26 cellular contexts compared by ENCODE assay signal in genomic region chr20:39424923-39425678, GRCh38.
A peak's percentile ranks its signal among the peaks of the same experiment; 100 is the strongest.
DNase-seq lines count a peak whose midpoint lies in the region; FAIRE-seq and TF ChIP-seq lines count a peak whose summit lies in the region.
"Had no signal": no experiment of that assay in that cellular context is flagged by ENCODE, and none has a peak within 500 bp of the region (broad histone marks: within the 10 kb centered on the region; RNA-seq: fewer than 3 reads in every experiment).

No MANE protein-coding gene starts in this region.

- no peaks in the 10 kb centered on the region for H3K4me1 ChIP-seq in HEK293 (ENCODE audit: control insufficient read depth, insufficient read depth, low read length)
- H3K4me1 ChIP-seq: BE2C, BLaER1 had no signal

- no peaks in the 10 kb centered on the region for H3K36me3 ChIP-seq in HEK293 (ENCODE audit: control insufficient read depth in 2 of 2, insufficient read depth in 1 of 2, low read length in 2 of 2)
- H3K36me3 ChIP-seq: BE2C, BLaER1 had no signal

- CTCF ChIA-PET in HEK293 (lab: Yijun Ruan, JAX) = no interaction called here

- no peaks in the 10 kb centered on the region for H3K9me3 ChIP-seq in HEK293 (ENCODE audit: control insufficient read depth, insufficient read depth, low read depth, low read length)
- H3K9me3 ChIP-seq: BE2C, BLaER1 had no signal

- no peak overlapping the region for H3K27ac ChIP-seq in HEK293 (ENCODE audit: extremely low read depth, low read depth, low read length)
- H3K27ac ChIP-seq: BLaER1 had no signal

- DNase-seq in HTR-8/SVneo (ENCODE audit: insufficient read length, low spot score) = no peak
- peak; percentile 28 for DNase-seq in fibroblast of mammary gland (ENCODE audit: low read depth)
- DNase-seq in frontal cortex (ENCODE audit: low spot score in 2 of 2) = no peak
- no peak for DNase-seq in H4 (ENCODE audit: low spot score)
- DNase-seq in NCI-H69 (lab: John Stamatoyannopoulos, UW) = no peak
- DNase-seq: 8988T; ACHN; BE2C; C1 segment of cervical spinal cord; CD4-positive, alpha-beta memory T cell; CD4-positive, CD25-positive, alpha-beta regulatory T cell; CD8-positive, alpha-beta memory T cell; COR-L47; DMS 273 treated with DMSO at 0.1 percent for 48 hours; DMS153; DMS53; DMS79; DND-41; EL; GDM1 had no signal

- H3K4me3 ChIP-seq in HEK293 (ENCODE audit: low read depth, low read length) = no peak overlapping the region
- H3K4me3 ChIP-seq in fibroblast of mammary gland (ENCODE audit: control insufficient read depth, low read depth, low read length) = no peak overlapping the region
- H3K4me3 ChIP-seq: BLaER1, GM12878 had no signal

- POLR2A ChIA-PET in HEK293 (lab: Yijun Ruan, JAX) = no interaction called here

- FAIRE-seq in HTR-8/SVneo (lab: Jason Lieb, UNC) = peak; percentile 67
- no peak for FAIRE-seq in frontal cortex (lab: Jason Lieb, UNC)
- FAIRE-seq: A204.1, GM12878, GM12892, GM18507 had no signal

- no peak for TF ChIP-seq CTCF in HEK293 (tag by site-specific recombination; IDR thresholded peaks at IDR 0.05)
- no peak for TF ChIP-seq CTCF in fibroblast of mammary gland (conservative IDR thresholded peaks at IDR 0.05; ENCODE audit: control insufficient read depth, insufficient read depth, low read depth, low read length)

TF ChIP-seq in HEK293, 187 proteins besides CTCF, POLR2A, EP300 and RAD21 (continues in another document):
- TF ChIP-seq, protein P1, sequence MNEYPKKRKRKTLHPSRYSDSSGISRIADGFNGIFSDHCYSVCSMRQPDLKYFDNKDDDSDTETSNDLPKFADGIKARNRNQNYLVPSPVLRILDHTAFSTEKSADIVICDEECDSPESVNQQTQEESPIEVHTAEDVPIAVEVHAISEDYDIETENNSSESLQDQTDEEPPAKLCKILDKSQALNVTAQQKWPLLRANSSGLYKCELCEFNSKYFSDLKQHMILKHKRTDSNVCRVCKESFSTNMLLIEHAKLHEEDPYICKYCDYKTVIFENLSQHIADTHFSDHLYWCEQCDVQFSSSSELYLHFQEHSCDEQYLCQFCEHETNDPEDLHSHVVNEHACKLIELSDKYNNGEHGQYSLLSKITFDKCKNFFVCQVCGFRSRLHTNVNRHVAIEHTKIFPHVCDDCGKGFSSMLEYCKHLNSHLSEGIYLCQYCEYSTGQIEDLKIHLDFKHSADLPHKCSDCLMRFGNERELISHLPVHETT (tag by site-specific recombination; IDR thresholded peaks at IDR 0.05) = no peak
- TF ChIP-seq ZNF416 (tag by site-specific recombination; IDR thresholded peaks at IDR 0.05) (no peak), ZNF704 (tag by site-specific recombination; IDR thresholded peaks at IDR 0.05) (no peak), ZNF24 (tag by site-specific recombination; IDR thresholded peaks at IDR 0.05) (no peak), ZBTB20 (tag by site-specific recombination; IDR thresholded peaks at IDR 0.05) (no peak), ELK4 (IDR thresholded peaks at IDR 0.05; ENCODE audit: borderline replicate concordance, low read depth, low read length) (no peak), OVOL3 (tag by site-specific recombination; IDR thresholded peaks at IDR 0.05) (no peak), GLIS1 (tag by site-specific recombination; IDR thresholded peaks at IDR 0.05) (peak; percentile 58; the same call in 1 of the 2 replicates), ZNF404 (tag by site-specific recombination; IDR thresholded peaks at IDR 0.05) (no peak)
- TF ChIP-seq, protein P2, sequence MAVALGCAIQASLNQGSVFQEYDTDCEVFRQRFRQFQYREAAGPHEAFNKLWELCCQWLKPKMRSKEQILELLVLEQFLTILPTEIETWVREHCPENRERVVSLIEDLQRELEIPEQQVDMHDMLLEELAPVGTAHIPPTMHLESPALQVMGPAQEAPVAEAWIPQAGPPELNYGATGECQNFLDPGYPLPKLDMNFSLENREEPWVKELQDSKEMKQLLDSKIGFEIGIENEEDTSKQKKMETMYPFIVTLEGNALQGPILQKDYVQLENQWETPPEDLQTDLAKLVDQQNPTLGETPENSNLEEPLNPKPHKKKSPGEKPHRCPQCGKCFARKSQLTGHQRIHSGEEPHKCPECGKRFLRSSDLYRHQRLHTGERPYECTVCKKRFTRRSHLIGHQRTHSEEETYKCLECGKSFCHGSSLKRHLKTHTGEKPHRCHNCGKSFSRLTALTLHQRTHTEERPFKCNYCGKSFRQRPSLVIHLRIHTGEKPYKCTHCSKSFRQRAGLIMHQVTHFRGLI (tag by site-specific recombination; IDR thresholded peaks at IDR 0.05) = no peak
- TF ChIP-seq, protein P3, sequence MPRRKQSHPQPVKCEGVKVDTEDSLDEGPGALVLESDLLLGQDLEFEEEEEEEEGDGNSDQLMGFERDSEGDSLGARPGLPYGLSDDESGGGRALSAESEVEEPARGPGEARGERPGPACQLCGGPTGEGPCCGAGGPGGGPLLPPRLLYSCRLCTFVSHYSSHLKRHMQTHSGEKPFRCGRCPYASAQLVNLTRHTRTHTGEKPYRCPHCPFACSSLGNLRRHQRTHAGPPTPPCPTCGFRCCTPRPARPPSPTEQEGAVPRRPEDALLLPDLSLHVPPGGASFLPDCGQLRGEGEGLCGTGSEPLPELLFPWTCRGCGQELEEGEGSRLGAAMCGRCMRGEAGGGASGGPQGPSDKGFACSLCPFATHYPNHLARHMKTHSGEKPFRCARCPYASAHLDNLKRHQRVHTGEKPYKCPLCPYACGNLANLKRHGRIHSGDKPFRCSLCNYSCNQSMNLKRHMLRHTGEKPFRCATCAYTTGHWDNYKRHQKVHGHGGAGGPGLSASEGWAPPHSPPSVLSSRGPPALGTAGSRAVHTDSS (tag by site-specific recombination; IDR thresholded peaks at IDR 0.05) = peak; percentile 41; the same call in 1 of the 2 replicates
- TF ChIP-seq, protein P4, sequence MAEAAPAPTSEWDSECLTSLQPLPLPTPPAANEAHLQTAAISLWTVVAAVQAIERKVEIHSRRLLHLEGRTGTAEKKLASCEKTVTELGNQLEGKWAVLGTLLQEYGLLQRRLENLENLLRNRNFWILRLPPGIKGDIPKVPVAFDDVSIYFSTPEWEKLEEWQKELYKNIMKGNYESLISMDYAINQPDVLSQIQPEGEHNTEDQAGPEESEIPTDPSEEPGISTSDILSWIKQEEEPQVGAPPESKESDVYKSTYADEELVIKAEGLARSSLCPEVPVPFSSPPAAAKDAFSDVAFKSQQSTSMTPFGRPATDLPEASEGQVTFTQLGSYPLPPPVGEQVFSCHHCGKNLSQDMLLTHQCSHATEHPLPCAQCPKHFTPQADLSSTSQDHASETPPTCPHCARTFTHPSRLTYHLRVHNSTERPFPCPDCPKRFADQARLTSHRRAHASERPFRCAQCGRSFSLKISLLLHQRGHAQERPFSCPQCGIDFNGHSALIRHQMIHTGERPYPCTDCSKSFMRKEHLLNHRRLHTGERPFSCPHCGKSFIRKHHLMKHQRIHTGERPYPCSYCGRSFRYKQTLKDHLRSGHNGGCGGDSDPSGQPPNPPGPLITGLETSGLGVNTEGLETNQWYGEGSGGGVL (tag by site-specific recombination; IDR thresholded peaks at IDR 0.05) = no peak
- TF ChIP-seq, protein P5, sequence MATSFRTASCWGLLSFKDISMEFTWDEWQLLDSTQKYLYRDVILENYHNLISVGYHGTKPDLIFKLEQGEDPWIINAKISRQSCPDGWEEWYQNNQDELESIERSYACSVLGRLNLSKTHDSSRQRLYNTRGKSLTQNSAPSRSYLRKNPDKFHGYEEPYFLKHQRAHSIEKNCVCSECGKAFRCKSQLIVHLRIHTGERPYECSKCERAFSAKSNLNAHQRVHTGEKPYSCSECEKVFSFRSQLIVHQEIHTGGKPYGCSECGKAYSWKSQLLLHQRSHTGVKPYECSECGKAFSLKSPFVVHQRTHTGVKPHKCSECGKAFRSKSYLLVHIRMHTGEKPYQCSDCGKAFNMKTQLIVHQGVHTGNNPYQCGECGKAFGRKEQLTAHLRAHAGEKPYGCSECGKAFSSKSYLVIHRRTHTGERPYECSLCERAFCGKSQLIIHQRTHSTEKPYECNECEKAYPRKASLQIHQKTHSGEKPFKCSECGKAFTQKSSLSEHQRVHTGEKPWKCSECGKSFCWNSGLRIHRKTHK (tag by site-specific recombination; IDR thresholded peaks at IDR 0.05) = no peak
- TF ChIP-seq, protein P6, sequence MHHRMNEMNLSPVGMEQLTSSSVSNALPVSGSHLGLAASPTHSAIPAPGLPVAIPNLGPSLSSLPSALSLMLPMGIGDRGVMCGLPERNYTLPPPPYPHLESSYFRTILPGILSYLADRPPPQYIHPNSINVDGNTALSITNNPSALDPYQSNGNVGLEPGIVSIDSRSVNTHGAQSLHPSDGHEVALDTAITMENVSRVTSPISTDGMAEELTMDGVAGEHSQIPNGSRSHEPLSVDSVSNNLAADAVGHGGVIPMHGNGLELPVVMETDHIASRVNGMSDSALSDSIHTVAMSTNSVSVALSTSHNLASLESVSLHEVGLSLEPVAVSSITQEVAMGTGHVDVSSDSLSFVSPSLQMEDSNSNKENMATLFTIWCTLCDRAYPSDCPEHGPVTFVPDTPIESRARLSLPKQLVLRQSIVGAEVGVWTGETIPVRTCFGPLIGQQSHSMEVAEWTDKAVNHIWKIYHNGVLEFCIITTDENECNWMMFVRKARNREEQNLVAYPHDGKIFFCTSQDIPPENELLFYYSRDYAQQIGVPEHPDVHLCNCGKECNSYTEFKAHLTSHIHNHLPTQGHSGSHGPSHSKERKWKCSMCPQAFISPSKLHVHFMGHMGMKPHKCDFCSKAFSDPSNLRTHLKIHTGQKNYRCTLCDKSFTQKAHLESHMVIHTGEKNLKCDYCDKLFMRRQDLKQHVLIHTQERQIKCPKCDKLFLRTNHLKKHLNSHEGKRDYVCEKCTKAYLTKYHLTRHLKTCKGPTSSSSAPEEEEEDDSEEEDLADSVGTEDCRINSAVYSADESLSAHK (tag by site-specific recombination; IDR thresholded peaks at IDR 0.05) = no peak
